22 cellular contexts compared by ENCODE assay signal in genomic region chr22:23397618-23398567, GRCh38.
DNase-seq lines count a peak whose midpoint lies in the region; ATAC-seq and TF ChIP-seq lines count a peak whose summit lies in the region.
"Had no signal": no experiment of that assay in that cellular context is flagged by ENCODE, and none has a peak within 500 bp of the region (broad histone marks: within the 10 kb centered on the region; RNA-seq: fewer than 3 reads in every experiment).

No MANE protein-coding gene starts in this region.

- no peaks in the 10 kb centered on the region for H3K9me3 Mint-ChIP-seq in activated T-cell treated with anti-CD3 and anti-CD28 coated beads, Interleukin-2, amount 50 U/mL, for 24 hours
- H3K9me3 Mint-ChIP-seq in glutamatergic neuron (ENCODE audit: unreplicated experiment) (peaks cover 2% of the 10 kb centered on the region), neural crest cell (no peaks in the 10 kb centered on the region)

- H3K4me1 Mint-ChIP-seq in activated T-cell treated with anti-CD3 and anti-CD28 coated beads, Interleukin-2, amount 50 U/mL, for 24 hours (ENCODE audit: low read depth) = no peaks in the 10 kb centered on the region
- H3K4me1 Mint-ChIP-seq in glutamatergic neuron (ENCODE audit: low read depth, unreplicated experiment) (peaks cover 12% of the 10 kb centered on the region), neural crest cell (no peaks in the 10 kb centered on the region)

- H3K27me3 ChIP-seq in suprapubic skin = peaks cover 11% of the 10 kb centered on the region

- H3K36me3 Mint-ChIP-seq in activated T-cell treated with anti-CD3 and anti-CD28 coated beads, Interleukin-2, amount 50 U/mL, for 24 hours (ENCODE audit: low read depth) = no peaks in the 10 kb centered on the region
- H3K36me3 Mint-ChIP-seq in glutamatergic neuron (ENCODE audit: unreplicated experiment) = no peaks in the 10 kb centered on the region
- H3K36me3 Mint-ChIP-seq in neural crest cell (ENCODE audit: low read depth) = no peaks in the 10 kb centered on the region

- no peaks in the 10 kb centered on the region for H3K36me3 ChIP-seq in suprapubic skin
- H3K36me3 ChIP-seq: HAP-1 had no signal

- H3K9me3 ChIP-seq in suprapubic skin = no peaks in the 10 kb centered on the region
- H3K9me3 ChIP-seq: HAP-1 had no signal

- no peaks in the 10 kb centered on the region for H3K27me3 Mint-ChIP-seq in activated T-cell treated with anti-CD3 and anti-CD28 coated beads, Interleukin-2, amount 50 U/mL, for 24 hours
- H3K27me3 Mint-ChIP-seq in glutamatergic neuron (ENCODE audit: unreplicated experiment) = peaks cover 8% of the 10 kb centered on the region
- no peaks in the 10 kb centered on the region for H3K27me3 Mint-ChIP-seq in neural crest cell (ENCODE audit: low read depth)

- peaks cover 5% of the 10 kb centered on the region for H3K4me1 ChIP-seq in suprapubic skin

- ATAC-seq in GM19397 (IDR thresholded peaks at IDR 0.05; ENCODE audit: unreplicated experiment) = no peak

- 99% methylated on average over 12 of the region's 29 CpGs for WGBS in suprapubic skin

- H3K27ac Mint-ChIP-seq in activated T-cell treated with anti-CD3 and anti-CD28 coated beads, Interleukin-2, amount 50 U/mL, for 24 hours = no peak overlapping the region
- peak overlapping the region; percentile 86 for H3K27ac Mint-ChIP-seq in glutamatergic neuron (ENCODE audit: unreplicated experiment)
- peak overlapping the region; percentile 87 for H3K27ac Mint-ChIP-seq in neural crest cell (ENCODE audit: unreplicated experiment)

- no peak for TF ChIP-seq EP300 in suprapubic skin (IDR thresholded peaks at IDR 0.05)

- DNase-seq in activated T-cell treated with anti-CD3 and anti-CD28 coated beads, Interleukin-2, amount 50 U/mL, for 24 hours = peak; percentile 23
- DNase-seq in activated T-cell treated with anti-CD3 and anti-CD28 coated beads, Interleukin-2, amount 50 U/mL, for 48 hours = no peak
- DNase-seq in glutamatergic neuron (no peak), neural crest cell (ENCODE audit: low read depth, low spot score) (no peak), suprapubic skin (ENCODE audit: low spot score in 2 of 2) (peak; percentile 51 to 74), NCI-H774 (lab: John Stamatoyannopoulos, UW) (no peak), LoVo (ENCODE audit: low spot score) (no peak)
- DNase-seq: 8988T; AML-193; EL; GF-D8; KG1; NCI-H1092 treated with DMSO at 0.1 percent for 48 hours; NCI-H1436 treated with DMSO at 0.1 percent for 48 hours; NCI-H2029; NCI-H226; NCI-H510A treated with DMSO at 0.1 percent for 48 hours; NCI-H748 treated with DMSO at 0.1 percent for 48 hours; NK-92 treated with Interleukin-12 subunit alpha and Interleukin-12 subunit beta, amount 100 ng/mL, for 24 hours had no signal

- no peak overlapping the region for H3K4me3 Mint-ChIP-seq in activated T-cell treated with anti-CD3 and anti-CD28 coated beads, Interleukin-2, amount 50 U/mL, for 24 hours
- H3K4me3 Mint-ChIP-seq in glutamatergic neuron (ENCODE audit: unreplicated experiment) (no peak overlapping the region), neural crest cell (no peak overlapping the region)

- TF ChIP-seq CTCF in glutamatergic neuron (IDR thresholded peaks at IDR 0.05; ENCODE audit: partially characterized antibody, unreplicated experiment) (no peak), neural crest cell (conservative IDR thresholded peaks at IDR 0.05) (no peak), suprapubic skin (IDR thresholded peaks at IDR 0.05) (no peak)

- no peak for TF ChIP-seq POLR2A in suprapubic skin (IDR thresholded peaks at IDR 0.05)

- H3K27ac ChIP-seq in suprapubic skin = no peak overlapping the region
- H3K27ac ChIP-seq: RWPE1 had no signal

- H3K4me3 ChIP-seq in suprapubic skin = no peak overlapping the region
- H3K4me3 ChIP-seq: HAP-1 had no signal

Comparison
In these comparisons a context has a peak if more than half of its experiments do, and no peak if none do; other contexts are left out.
1. DNase-seq: peak in activated T-cell treated with anti-CD3 and anti-CD28 coated beads, Interleukin-2, amount 50 U/mL, for 24 hours (single experiment) and suprapubic skin (2 of 2); none in activated T-cell treated with anti-CD3 and anti-CD28 coated beads, Interleukin-2, amount 50 U/mL, for 48 hours (0 of 2), glutamatergic neuron (single experiment), neural crest cell (single experiment), NCI-H774 (single experiment) and LoVo (single experiment).